ENCODE assay signal across 8 cellular contexts in genomic region chr13:49669735-49670309, GRCh38. TPM values are rescaled to one million over a fixed set of nuclear protein-coding genes. Genes with fewer than 3 reads are reported as not detected.
DNase-seq lines count a peak whose midpoint lies in the region; ATAC-seq and TF ChIP-seq lines count a peak whose summit lies in the region.

No MANE protein-coding gene starts in this region.

- ATAC-seq in CD4-positive, alpha-beta T cell (ENCODE audit: poor library complexity): peak; percentile 64
- ATAC-seq in GM19395 (IDR thresholded peaks at IDR 0.05; ENCODE audit: unreplicated experiment) (peak; percentile 78), WTC11 (peak; percentile 99), HG03039 (IDR thresholded peaks at IDR 0.05; ENCODE audit: unreplicated experiment) (no peak), HG03139 (IDR thresholded peaks at IDR 0.05; ENCODE audit: unreplicated experiment) (no peak)

- POLR2A ChIA-PET in CD4-positive, alpha-beta T cell (lab: Charles Lee): no interaction called here
- POLR2A ChIA-PET in WTC11 (lab: Charles Lee): interaction anchor here (1.0 kb wide), 1 partner anchor 29 kb away, joined by 4 read pairs; no protein-coding TSS in a partner anchor

- H3K27me3 ChIP-seq in CD4-positive, alpha-beta T cell (ENCODE audit: control insufficient read depth, insufficient read depth, low read length): no peaks in the 10 kb centered on the region

- H3K27me3 Mint-ChIP-seq in CD4-positive, alpha-beta T cell: no peaks in the 10 kb centered on the region
- H3K27me3 Mint-ChIP-seq in WTC11 (ENCODE audit: low read depth): no peaks in the 10 kb centered on the region

- H3K27ac Mint-ChIP-seq in CD4-positive, alpha-beta T cell: no peak overlapping the region
- H3K27ac Mint-ChIP-seq in WTC11: no peak overlapping the region

- peaks cover 5% of the 10 kb centered on the region for H3K4me1 Mint-ChIP-seq in CD4-positive, alpha-beta T cell (ENCODE audit: low read depth)
- peaks cover 34% of the 10 kb centered on the region for H3K4me1 Mint-ChIP-seq in WTC11

- no peaks in the 10 kb centered on the region for H3K9me3 Mint-ChIP-seq in CD4-positive, alpha-beta T cell
- no peaks in the 10 kb centered on the region; the same call in 1 of the 2 replicates for H3K9me3 Mint-ChIP-seq in WTC11

- CTCF ChIA-PET in CD4-positive, alpha-beta T cell (lab: Charles Lee): interaction anchor here (1.3 kb wide), 1 partner anchor 105 kb away, joined by 3 read pairs; no protein-coding TSS in a partner anchor
- CTCF ChIA-PET in WTC11 (lab: Charles Lee): interaction anchor here (0.8 to 2.1 kb wide), 6 partner anchors 13 to 177 kb away, joined by 4 to 8 read pairs (median 5); partner anchors contain the start of gene KPNA3

- intact Hi-C loops in CD4-positive, alpha-beta T cell (cut with DNase I, micrococcal nuclease): loop anchor here (1.0 to 10.0 kb wide), 3 partner anchors 178 to 1400 kb away; no protein-coding TSS in a partner anchor

- no peak overlapping the region for H3K4me3 ChIP-seq in fibroblast of the aortic adventitia (ENCODE audit: low read depth, low read length)

- H3K36me3 Mint-ChIP-seq in CD4-positive, alpha-beta T cell (ENCODE audit: low read depth): peaks cover 34% of the 10 kb centered on the region
- peaks cover 34% of the 10 kb centered on the region for H3K36me3 Mint-ChIP-seq in WTC11

- peak; percentile 59 for TF ChIP-seq CTCF in CD4-positive, alpha-beta T cell (IDR thresholded peaks at IDR 0.05)
- peak; percentile 26; the same call in 1 of the 2 replicates for TF ChIP-seq CTCF in WTC11 (IDR thresholded peaks at IDR 0.05)
- peak; percentile 95 for TF ChIP-seq CTCF in fibroblast of the aortic adventitia (IDR thresholded peaks at IDR 0.05; ENCODE audit: insufficient read depth, low read length)

- DNase-seq in CD4-positive, alpha-beta T cell: peak in 4 of 10 experiments; percentile 4 to 19 (median 12)
- DNase-seq in NCI-H1694 (lab: John Stamatoyannopoulos, UW) (peak; percentile 61), WTC11 (ENCODE audit: low spot score) (peak; percentile 64), fibroblast of the aortic adventitia (ENCODE audit: low read depth) (peak; percentile 84), nucleus accumbens (lab: John Stamatoyannopoulos, UW) (peak in 48 of 56 donors; percentile 1 to 72 (median 31))

- H3K9me3 ChIP-seq in CD4-positive, alpha-beta T cell (ENCODE audit: control insufficient read depth, low read length): no peaks in the 10 kb centered on the region

- no peak overlapping the region for H3K27ac ChIP-seq in CD4-positive, alpha-beta T cell (ENCODE audit: low read depth, low read length)

- no peak overlapping the region for H3K4me3 Mint-ChIP-seq in CD4-positive, alpha-beta T cell
- H3K4me3 Mint-ChIP-seq in WTC11: no peak overlapping the region

TF ChIP-seq in WTC11, 78 proteins besides CTCF, POLR2A, EP300 and RAD21 (continues in another document):
- no peak for TF ChIP-seq IRF1 (CRISPR knock-in tag; IDR thresholded peaks at IDR 0.05)
- no peak for TF ChIP-seq ELF4 (CRISPR knock-in tag; IDR thresholded peaks at IDR 0.05; ENCODE audit: low read depth)
- no peak for TF ChIP-seq ZNF281 (CRISPR knock-in tag; IDR thresholded peaks at IDR 0.05)
- no peak for TF ChIP-seq KAT7 (CRISPR knock-in tag; IDR thresholded peaks at IDR 0.05; ENCODE audit: borderline replicate concordance)
- no peak for TF ChIP-seq ETV6 (CRISPR knock-in tag; IDR thresholded peaks at IDR 0.05)
- TF ChIP-seq IRF2 (CRISPR knock-in tag; IDR thresholded peaks at IDR 0.05; ENCODE audit: borderline replicate concordance, low read depth): no peak
- TF ChIP-seq CDX4 (CRISPR knock-in tag; IDR thresholded peaks at IDR 0.05; ENCODE audit: borderline replicate concordance): no peak
- TF ChIP-seq, protein P1, sequence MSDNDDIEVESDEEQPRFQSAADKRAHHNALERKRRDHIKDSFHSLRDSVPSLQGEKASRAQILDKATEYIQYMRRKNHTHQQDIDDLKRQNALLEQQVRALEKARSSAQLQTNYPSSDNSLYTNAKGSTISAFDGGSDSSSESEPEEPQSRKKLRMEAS (CRISPR knock-in tag; IDR thresholded peaks at IDR 0.05): no peak
- TF ChIP-seq JUN (CRISPR knock-in tag; IDR thresholded peaks at IDR 0.05): no peak
- no peak for TF ChIP-seq RORB (CRISPR knock-in tag; IDR thresholded peaks at IDR 0.05)
- TF ChIP-seq HMGA2 (CRISPR knock-in tag; IDR thresholded peaks at IDR 0.05): no peak
- TF ChIP-seq E2F1 (CRISPR knock-in tag; IDR thresholded peaks at IDR 0.05): no peak
- TF ChIP-seq SMAD4 (CRISPR knock-in tag; IDR thresholded peaks at IDR 0.05): no peak
- TF ChIP-seq ZNF423 (CRISPR knock-in tag; IDR thresholded peaks at IDR 0.05): no peak
- TF ChIP-seq, protein P2, sequence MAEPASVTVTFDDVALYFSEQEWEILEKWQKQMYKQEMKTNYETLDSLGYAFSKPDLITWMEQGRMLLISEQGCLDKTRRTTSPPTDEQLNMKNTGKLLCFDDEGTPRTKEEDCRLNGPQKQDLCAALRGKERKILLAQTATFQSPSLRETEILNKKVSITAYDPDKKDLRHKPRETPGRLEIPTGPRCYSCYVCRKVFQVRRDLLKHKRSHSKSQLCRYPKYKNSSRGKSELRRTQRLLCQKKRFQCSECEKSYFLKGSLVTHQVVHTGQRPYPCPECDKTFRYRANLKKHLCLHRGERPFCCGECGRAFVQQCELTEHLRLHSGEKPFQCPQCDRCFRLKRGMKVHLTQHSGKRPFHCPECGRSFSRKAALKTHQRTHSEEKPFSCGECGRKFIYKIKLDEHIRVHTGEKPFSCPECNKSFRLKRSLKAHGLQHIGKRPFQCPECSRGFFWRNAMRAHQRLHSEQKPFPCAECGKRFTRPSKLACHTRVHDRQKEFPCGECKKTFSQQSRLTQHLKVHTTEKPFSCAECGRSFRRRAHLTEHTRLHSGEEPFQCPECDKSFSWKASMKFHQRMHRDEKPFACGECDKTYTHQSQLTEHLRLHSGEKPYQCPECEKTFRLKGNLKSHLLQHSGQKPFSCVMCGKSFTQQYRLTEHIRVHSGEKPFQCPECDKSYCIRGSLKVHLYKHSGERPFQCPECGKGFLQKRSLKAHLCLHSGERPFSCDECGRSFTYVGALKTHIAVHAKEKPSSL (CRISPR knock-in tag; conservative IDR thresholded peaks at IDR 0.05): no peak

RNA-seq across cellular contexts. Expression of gene EBPL, which starts 21.5 kb away (rescaled TPM):
- 10 to 100 TPM; 22.3 to 23.2 TPM for total RNA-seq in CD4-positive, alpha-beta T cell
- total RNA-seq in WTC11 (2021): 92.5 to 137 TPM (median 126 TPM) in 3 replicates
- total RNA-seq in fibroblast of the aortic adventitia (ENCODE audit: low replicate concordance): 37.1 and 47.0 TPM in 2 replicates

RNA-seq across cellular contexts. Expression of gene ARL11, which starts 41.5 kb away (rescaled TPM):
- under 1 TPM; 0.11 to 0.14 TPM for total RNA-seq in CD4-positive, alpha-beta T cell
- total RNA-seq in WTC11 (2021) (0.35 to 0.53 TPM (median 0.41 TPM) in 3 replicates), fibroblast of the aortic adventitia (ENCODE audit: low replicate concordance) (not detected in 2 replicates)

Comparison
In these comparisons a context has a peak if more than half of its experiments do, and no peak if none do; other contexts are left out.
1. ATAC-seq: peak in CD4-positive, alpha-beta T cell (single experiment), GM19395 (single experiment) and WTC11 (single experiment); none in HG03039 (single experiment) and HG03139 (single experiment).
2. CTCF ChIP-seq: peak in every context shown above with its lines; median percentile 95 in fibroblast of the aortic adventitia; 59 in CD4-positive, alpha-beta T cell; 26 in WTC11.